ENCODE assay signal across 6 cellular contexts in the genomic region with DNA sequence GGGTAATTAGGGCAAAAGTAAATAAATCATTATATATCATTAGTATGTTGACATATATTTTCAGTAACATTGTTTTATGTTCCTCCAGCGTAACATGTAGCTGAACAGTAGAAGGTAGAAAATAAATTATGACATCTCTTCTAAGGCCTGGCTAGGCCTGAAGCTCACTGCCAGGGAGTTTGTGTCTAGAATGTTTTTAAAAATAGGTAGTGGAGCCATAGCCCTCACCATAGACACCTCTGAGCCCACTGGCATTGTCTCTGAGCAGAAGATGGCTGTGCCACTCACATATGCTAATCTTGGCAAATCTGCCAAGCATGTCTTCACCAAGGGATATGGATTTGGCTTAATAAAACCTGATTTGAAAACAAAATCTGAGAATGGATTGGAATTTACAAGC.
"Had no signal": no experiment of that assay in that cellular context is flagged by ENCODE, and none has a peak within 500 bp of the region (broad histone marks: within the 10 kb centered on the region; RNA-seq: fewer than 3 reads in every experiment).

No MANE protein-coding gene starts in this region.

- H3K4me3 ChIP-seq: GM23338, K562 had no signal

- DNase-seq: H9, HCEC 1CT, IMR-90 had no signal

- H3K9me3 Mint-ChIP-seq: GM23338, H9 had no signal

- H2AFZ ChIP-seq: GM23338 had no signal

- H3K4me3 Mint-ChIP-seq: GM23338, H9 had no signal

- H3K27ac ChIP-seq: HL-60 had no signal

- H3K27ac Mint-ChIP-seq: GM23338 had no signal

- H3K4me2 ChIP-seq: GM23338 had no signal

- ATAC-seq: GM23338 had no signal

- H3K4me1 Mint-ChIP-seq: GM23338, H9 had no signal
